Comparison of ENCODE assay signal across 8 cellular contexts in the genomic region with DNA sequence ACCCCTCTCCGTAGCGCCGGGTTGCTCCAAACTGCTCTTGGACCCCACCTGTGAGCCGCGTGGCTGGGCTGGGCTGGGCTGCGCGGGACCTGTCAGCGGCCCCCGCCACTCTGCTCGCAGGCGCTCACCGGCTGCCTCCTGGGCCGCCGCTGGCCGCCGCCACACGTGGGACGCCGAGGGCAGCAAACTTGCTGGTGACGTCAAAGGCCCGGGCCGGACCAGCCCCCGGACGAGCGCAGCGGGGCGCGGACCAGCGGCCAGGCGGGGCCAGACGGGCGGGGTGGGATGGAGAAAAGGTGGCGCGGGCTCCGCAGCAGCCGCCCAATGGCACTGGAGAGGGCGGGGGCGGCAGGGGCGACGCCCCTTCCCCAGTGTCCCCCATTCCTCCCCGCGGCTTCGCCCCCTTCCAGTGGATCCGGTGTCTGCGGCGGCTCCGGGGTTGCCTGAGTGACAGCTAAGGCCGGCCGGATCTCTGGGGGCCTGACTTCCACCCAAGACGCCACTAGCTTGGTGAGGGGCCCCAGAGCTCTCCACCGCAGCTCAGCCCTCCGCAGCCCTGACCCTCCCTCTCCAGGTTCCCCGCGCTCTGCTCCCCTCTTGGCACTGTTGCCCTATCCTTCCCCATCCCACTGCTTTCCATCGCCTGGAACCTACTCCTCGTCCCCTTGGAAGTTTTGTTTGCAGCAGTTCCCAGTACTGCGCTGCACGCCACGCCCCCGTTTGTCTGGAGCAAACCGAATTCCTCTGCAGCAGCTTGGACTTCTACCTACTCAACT. TPM values are rescaled to one million over a fixed set of nuclear protein-coding genes. Genes with fewer than 3 reads are reported as not detected.
A peak's percentile ranks its signal among the peaks of the same experiment; 100 is the strongest.
DNase-seq lines count a peak whose midpoint lies in the region; ATAC-seq, FAIRE-seq and TF ChIP-seq lines count a peak whose summit lies in the region.

A gene (minus strand): TSS at position 154 of the 776 bp plus-strand sequence. CDS start 800 bp downstream, outside the sequence.

- no peak for TF ChIP-seq POLR2A in GM12891 (IDR thresholded peaks at IDR 0.05; ENCODE audit: low read depth, low read length)

- DNase-seq in GM12891 (ENCODE audit: insufficient read length, low spot score) (peak; percentile 8), SW480 (ENCODE audit: low spot score) (peak; percentile 72), myocyte (ENCODE audit: low read depth) (peak; percentile 81), NCI-H82 (lab: John Stamatoyannopoulos, UW) (no peak), AML-193 (lab: John Stamatoyannopoulos, UW) (no peak), GDM1 (lab: John Stamatoyannopoulos, UW) (no peak)

- ATAC-seq in esophagus mucosa (peak; percentile 80), GM19351 (IDR thresholded peaks at IDR 0.05; ENCODE audit: unreplicated experiment) (no peak)

- no peak for FAIRE-seq in GM12891 (lab: Jason Lieb, UNC)

TF ChIP-seq in GM12891, 5 proteins besides CTCF, POLR2A, EP300 and RAD21:
- no peak for TF ChIP-seq POU2F2 (IDR thresholded peaks at IDR 0.05; ENCODE audit: low read depth, low read length)
- no peak for TF ChIP-seq PAX5 (IDR thresholded peaks at IDR 0.05; ENCODE audit: insufficient read depth, low read length, severe bottlenecking)
- no peak for TF ChIP-seq POLR2AphosphoS5 (IDR thresholded peaks at IDR 0.05; ENCODE audit: low read depth, low read length)
- TF ChIP-seq SPI1 (IDR thresholded peaks at IDR 0.05; ENCODE audit: low read depth, low read length) = no peak
- TF ChIP-seq TAF1 (IDR thresholded peaks at IDR 0.05; ENCODE audit: low read depth, low read length) = no peak

RNA-seq across cellular contexts. Expression of the gene that starts here (rescaled TPM):
- polyA plus RNA-seq in GM12891 (2012; ENCODE audit: low read depth, missing spikeins) = not detected
- total RNA-seq in esophagus mucosa (4.8 TPM), myocyte (6.5 and 9.7 TPM in 2 replicates)
- polyA plus RNA-seq in myocyte (2012) = 3.5 TPM

Comparison
In these comparisons a context has a peak if more than half of its experiments do, and no peak if none do; other contexts are left out.
1. DNase-seq: peak in GM12891 (single experiment), SW480 (single experiment) and myocyte (single experiment); none in NCI-H82 (single experiment), AML-193 (0 of 2) and GDM1 (single experiment).